ENCODE assay signal across 2 cellular contexts in the genomic region with DNA sequence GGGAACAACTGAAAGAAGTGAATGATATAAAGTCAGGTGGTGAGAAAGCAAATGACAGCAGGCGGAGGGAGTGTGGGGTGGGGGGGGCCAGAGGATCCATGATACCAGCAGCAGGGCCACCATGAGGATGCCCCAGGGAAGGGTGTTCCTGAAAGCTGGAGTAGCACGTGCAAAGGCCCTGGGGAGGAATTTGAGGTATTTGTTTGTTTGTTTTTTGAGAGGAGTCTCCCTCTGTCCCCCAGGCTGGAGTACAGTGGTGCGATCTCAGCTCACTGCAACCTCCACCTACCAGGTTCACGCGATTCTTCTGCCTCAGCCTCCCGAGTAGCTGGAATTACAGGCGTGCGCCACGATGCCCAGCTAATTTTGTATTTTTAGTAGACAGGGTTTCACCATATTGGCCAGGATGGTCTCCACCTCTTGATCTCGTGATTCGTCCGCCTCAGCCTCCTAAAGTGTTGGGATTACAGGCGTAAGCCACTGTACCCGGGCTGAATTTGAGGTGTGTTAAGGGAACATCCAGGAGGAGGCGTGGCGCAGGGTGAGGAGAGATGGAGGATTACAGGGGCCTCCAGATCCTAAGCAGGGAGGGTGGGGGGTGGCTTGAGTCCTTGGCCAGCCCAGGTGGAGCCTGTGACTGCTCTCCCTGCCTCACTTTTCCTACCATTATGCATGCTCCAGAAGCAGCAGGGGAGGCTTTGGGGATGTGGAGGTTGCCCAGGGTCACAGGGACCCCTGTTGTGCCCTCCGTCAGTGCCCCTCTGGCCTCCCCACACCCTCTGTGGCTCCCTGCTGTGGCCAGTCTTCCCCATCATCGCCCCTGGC.
TF ChIP-seq lines count a peak whose summit lies in the region.

No MANE protein-coding gene starts in this region.

TF ChIP-seq in SK-N-SH, 30 proteins besides CTCF, POLR2A, EP300 and RAD21 (continued from another document):
- TF ChIP-seq, protein P1, sequence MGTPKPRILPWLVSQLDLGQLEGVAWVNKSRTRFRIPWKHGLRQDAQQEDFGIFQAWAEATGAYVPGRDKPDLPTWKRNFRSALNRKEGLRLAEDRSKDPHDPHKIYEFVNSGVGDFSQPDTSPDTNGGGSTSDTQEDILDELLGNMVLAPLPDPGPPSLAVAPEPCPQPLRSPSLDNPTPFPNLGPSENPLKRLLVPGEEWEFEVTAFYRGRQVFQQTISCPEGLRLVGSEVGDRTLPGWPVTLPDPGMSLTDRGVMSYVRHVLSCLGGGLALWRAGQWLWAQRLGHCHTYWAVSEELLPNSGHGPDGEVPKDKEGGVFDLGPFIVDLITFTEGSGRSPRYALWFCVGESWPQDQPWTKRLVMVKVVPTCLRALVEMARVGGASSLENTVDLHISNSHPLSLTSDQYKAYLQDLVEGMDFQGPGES (IDR thresholded peaks at IDR 0.05; ENCODE audit: low read depth, low read length), result no peak
- TF ChIP-seq EZH2phosphoT487 (IDR thresholded peaks at IDR 0.05; ENCODE audit: borderline replicate concordance, low read depth) (no peak), ELF1 (IDR thresholded peaks at IDR 0.05) (no peak), TEAD4 (IDR thresholded peaks at IDR 0.05; ENCODE audit: borderline replicate concordance, insufficient read depth) (no peak), YY1 (IDR thresholded peaks at IDR 0.05; ENCODE audit: low read depth) (no peak), NFIC (IDR thresholded peaks at IDR 0.05; ENCODE audit: borderline replicate concordance) (no peak)
- TF ChIP-seq, protein P2, sequence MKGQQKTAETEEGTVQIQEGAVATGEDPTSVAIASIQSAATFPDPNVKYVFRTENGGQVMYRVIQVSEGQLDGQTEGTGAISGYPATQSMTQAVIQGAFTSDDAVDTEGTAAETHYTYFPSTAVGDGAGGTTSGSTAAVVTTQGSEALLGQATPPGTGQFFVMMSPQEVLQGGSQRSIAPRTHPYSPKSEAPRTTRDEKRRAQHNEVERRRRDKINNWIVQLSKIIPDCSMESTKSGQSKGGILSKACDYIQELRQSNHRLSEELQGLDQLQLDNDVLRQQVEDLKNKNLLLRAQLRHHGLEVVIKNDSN (IDR thresholded peaks at IDR 0.05; ENCODE audit: borderline replicate concordance, low read depth), result no peak

TF ChIP-seq in SK-N-SH treated with all-trans-retinoic acid at 6 μM for 48 hours, 23 proteins besides CTCF, POLR2A, EP300 and RAD21 (continued from another document):
- TF ChIP-seq, protein P3, sequence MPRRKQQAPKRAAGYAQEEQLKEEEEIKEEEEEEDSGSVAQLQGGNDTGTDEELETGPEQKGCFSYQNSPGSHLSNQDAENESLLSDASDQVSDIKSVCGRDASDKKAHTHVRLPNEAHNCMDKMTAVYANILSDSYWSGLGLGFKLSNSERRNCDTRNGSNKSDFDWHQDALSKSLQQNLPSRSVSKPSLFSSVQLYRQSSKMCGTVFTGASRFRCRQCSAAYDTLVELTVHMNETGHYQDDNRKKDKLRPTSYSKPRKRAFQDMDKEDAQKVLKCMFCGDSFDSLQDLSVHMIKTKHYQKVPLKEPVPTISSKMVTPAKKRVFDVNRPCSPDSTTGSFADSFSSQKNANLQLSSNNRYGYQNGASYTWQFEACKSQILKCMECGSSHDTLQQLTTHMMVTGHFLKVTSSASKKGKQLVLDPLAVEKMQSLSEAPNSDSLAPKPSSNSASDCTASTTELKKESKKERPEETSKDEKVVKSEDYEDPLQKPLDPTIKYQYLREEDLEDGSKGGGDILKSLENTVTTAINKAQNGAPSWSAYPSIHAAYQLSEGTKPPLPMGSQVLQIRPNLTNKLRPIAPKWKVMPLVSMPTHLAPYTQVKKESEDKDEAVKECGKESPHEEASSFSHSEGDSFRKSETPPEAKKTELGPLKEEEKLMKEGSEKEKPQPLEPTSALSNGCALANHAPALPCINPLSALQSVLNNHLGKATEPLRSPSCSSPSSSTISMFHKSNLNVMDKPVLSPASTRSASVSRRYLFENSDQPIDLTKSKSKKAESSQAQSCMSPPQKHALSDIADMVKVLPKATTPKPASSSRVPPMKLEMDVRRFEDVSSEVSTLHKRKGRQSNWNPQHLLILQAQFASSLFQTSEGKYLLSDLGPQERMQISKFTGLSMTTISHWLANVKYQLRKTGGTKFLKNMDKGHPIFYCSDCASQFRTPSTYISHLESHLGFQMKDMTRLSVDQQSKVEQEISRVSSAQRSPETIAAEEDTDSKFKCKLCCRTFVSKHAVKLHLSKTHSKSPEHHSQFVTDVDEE (CRISPR knock-in tag; IDR thresholded peaks at IDR 0.05), result no peak
- no peak for TF ChIP-seq ISL1 (CRISPR knock-in tag; IDR thresholded peaks at IDR 0.05)
- TF ChIP-seq, protein P4, sequence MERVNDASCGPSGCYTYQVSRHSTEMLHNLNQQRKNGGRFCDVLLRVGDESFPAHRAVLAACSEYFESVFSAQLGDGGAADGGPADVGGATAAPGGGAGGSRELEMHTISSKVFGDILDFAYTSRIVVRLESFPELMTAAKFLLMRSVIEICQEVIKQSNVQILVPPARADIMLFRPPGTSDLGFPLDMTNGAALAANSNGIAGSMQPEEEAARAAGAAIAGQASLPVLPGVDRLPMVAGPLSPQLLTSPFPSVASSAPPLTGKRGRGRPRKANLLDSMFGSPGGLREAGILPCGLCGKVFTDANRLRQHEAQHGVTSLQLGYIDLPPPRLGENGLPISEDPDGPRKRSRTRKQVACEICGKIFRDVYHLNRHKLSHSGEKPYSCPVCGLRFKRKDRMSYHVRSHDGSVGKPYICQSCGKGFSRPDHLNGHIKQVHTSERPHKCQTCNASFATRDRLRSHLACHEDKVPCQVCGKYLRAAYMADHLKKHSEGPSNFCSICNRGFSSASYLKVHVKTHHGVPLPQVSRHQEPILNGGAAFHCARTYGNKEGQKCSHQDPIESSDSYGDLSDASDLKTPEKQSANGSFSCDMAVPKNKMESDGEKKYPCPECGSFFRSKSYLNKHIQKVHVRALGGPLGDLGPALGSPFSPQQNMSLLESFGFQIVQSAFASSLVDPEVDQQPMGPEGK (CRISPR knock-in tag; IDR thresholded peaks at IDR 0.05; ENCODE audit: borderline replicate concordance), result no peak
- TF ChIP-seq ZNF8 (CRISPR knock-in tag; IDR thresholded peaks at IDR 0.05), result no peak
- TF ChIP-seq, protein P5, sequence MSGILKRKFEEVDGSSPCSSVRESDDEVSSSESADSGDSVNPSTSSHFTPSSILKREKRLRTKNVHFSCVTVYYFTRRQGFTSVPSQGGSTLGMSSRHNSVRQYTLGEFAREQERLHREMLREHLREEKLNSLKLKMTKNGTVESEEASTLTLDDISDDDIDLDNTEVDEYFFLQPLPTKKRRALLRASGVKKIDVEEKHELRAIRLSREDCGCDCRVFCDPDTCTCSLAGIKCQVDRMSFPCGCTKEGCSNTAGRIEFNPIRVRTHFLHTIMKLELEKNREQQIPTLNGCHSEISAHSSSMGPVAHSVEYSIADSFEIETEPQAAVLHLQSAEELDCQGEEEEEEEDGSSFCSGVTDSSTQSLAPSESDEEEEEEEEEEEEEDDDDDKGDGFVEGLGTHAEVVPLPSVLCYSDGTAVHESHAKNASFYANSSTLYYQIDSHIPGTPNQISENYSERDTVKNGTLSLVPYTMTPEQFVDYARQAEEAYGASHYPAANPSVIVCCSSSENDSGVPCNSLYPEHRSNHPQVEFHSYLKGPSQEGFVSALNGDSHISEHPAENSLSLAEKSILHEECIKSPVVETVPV (CRISPR knock-in tag; IDR thresholded peaks at IDR 0.05), result no peak
- no peak for TF ChIP-seq ESRRG (CRISPR knock-in tag; IDR thresholded peaks at IDR 0.05)
- no peak for TF ChIP-seq PPARA (CRISPR knock-in tag; IDR thresholded peaks at IDR 0.05; ENCODE audit: borderline replicate concordance)
- TF ChIP-seq TCF4 (CRISPR knock-in tag; IDR thresholded peaks at IDR 0.05; ENCODE audit: borderline replicate concordance), result no peak
- no peak for TF ChIP-seq GLIS3 (CRISPR knock-in tag; IDR thresholded peaks at IDR 0.05)
